In genomic region chr6:56424068-56424467, GRCh38 we compare ENCODE assay signal across 26 cellular contexts.
"Had no signal": no experiment of that assay in that cellular context is flagged by ENCODE, and none has a peak within 500 bp of the region (broad histone marks: within the 10 kb centered on the region; RNA-seq: fewer than 3 reads in every experiment).

No MANE protein-coding gene starts in this region.

- H3K4me2 ChIP-seq: PC-9, SK-N-SH had no signal

- H3K4me3 ChIP-seq: body of pancreas, breast epithelium, PC-9, SJSA1 had no signal

- DNase-seq: activated CD4-positive, alpha-beta T cell treated with anti-CD3 and anti-CD28 coated beads, Interleukin-2, amount 10 ng/mL, durations not matched to agents 24 days and 14 days; activated CD4-positive, alpha-beta T cell treated with anti-CD3 and anti-CD28 coated beads, Interleukin-2, amount 50 U/mL, for 4 hours; activated CD8-positive, alpha-beta T cell treated with anti-CD3 and anti-CD28 coated beads for 36 hours; activated effector memory CD4-positive, alpha-beta T cell treated with anti-CD3 and anti-CD28 coated beads, Interleukin-2, amount 50 U/mL, for 16 hours; activated naive CD4-positive, alpha-beta T cell; activated naive CD4-positive, alpha-beta T cell treated with anti-CD3 and anti-CD28 coated beads, Interleukin-2, amount 50 U/mL, for 16 hours; activated naive CD8-positive, alpha-beta T cell treated with anti-CD3 and anti-CD28 coated beads for 36 hours; activated T-cell treated with anti-CD3 and anti-CD28 coated beads, Interleukin-2, amount 50 U/mL, for 1 hour; activated T-cell treated with anti-CD3 and anti-CD28 coated beads, Interleukin-2, amount 50 U/mL, for 72 hours; amniotic stem cell; body of pancreas; central memory CD4-positive, alpha-beta T cell; Karpas-422; KBM-7; NCI-H146; NCI-H187; NCI-H2029 treated with DMSO at 0.1 percent for 48 hours; NCI-H2107; NCI-H345; NCI-H524 treated with DMSO at 0.1 percent for 48 hours; PC-9; SHP77 treated with DMSO at 0.1 percent for 48 hours; SK-N-SH had no signal

- H3K36me3 ChIP-seq: breast epithelium, SJSA1 had no signal

- H3K9me3 ChIP-seq: body of pancreas, breast epithelium, SJSA1, SK-N-SH had no signal

- ATAC-seq: activated CD8-positive, alpha-beta T cell treated with anti-CD3 and anti-CD28 coated beads for 36 hours; activated T-cell treated with anti-CD3 and anti-CD28 coated beads, Interleukin-2, amount 50 U/mL, for 72 hours; activated T-helper 17 cell treated with anti-CD3 and anti-CD28 coated beads, Interleukin-2, amount 50 U/mL, for 72 hours; body of pancreas had no signal

- H3K9ac ChIP-seq: SK-N-SH had no signal

- H3K9me2 ChIP-seq: SK-N-SH had no signal

- H3K4me1 ChIP-seq: body of pancreas, breast epithelium, SJSA1 had no signal

- H2AFZ ChIP-seq: PC-9 had no signal

- H3K27ac ChIP-seq: body of pancreas, breast epithelium, PC-9, SJSA1 had no signal

- H3K27me3 ChIP-seq: body of pancreas, breast epithelium, SJSA1 had no signal
